In the genomic region with DNA sequence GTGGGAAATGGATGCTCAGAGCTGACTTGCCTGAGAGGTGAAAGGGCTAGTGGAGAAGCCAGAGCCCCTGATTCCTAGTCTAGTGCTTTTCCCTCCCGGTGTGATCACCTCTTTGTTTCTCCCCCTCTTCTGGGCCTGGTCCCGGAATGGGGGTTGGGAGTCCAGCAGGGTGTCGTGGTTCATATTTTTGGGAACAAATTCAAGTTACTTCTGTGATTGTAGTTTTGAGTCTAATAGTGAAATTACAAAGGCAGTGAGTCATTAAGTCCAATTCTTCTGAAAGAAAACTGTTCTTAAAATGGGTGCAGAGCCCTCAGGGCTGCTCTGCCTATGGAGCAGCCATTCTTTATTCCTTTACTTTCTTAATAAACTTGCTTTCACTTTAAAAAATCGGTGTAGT, we compare ENCODE assay signal across 16 cellular contexts. TPM values are rescaled to one million over a fixed set of nuclear protein-coding genes. Genes with fewer than 3 reads are reported as not detected.
DNase-seq lines count a peak whose midpoint lies in the region; ATAC-seq, FAIRE-seq and TF ChIP-seq lines count a peak whose summit lies in the region.
"Had no signal": no experiment of that assay in that cellular context is flagged by ENCODE, and none has a peak within 500 bp of the region (broad histone marks: within the 10 kb centered on the region; RNA-seq: fewer than 3 reads in every experiment).

No MANE protein-coding gene starts in this region.

- WGBS in body of pancreas, 2 donors = 67 to 69% methylated on average over 4 of the region's 4 CpGs

- no peaks in the 10 kb centered on the region for H3K9me3 Mint-ChIP-seq in CD4-positive, CD25-positive, alpha-beta regulatory T cell
- no peaks in the 10 kb centered on the region for H3K9me3 Mint-ChIP-seq in nephron

- H3K36me3 Mint-ChIP-seq in CD4-positive, CD25-positive, alpha-beta regulatory T cell = peaks cover 3% of the 10 kb centered on the region
- H3K36me3 Mint-ChIP-seq in nephron (ENCODE audit: low read depth) = no peaks in the 10 kb centered on the region

- TF ChIP-seq CTCF in body of pancreas (IDR thresholded peaks at IDR 0.05) (no peak), nephron (IDR thresholded peaks at IDR 0.05; ENCODE audit: unreplicated experiment in 3 of 3) (no peak)

- peaks cover 98% of the 10 kb centered on the region for H3K4me1 ChIP-seq in CD4-positive, CD25-positive, alpha-beta regulatory T cell (ENCODE audit: control insufficient read depth, insufficient read depth, low read length, poor library complexity, severe bottlenecking)
- H3K4me1 ChIP-seq in body of pancreas = peaks cover 91% of the 10 kb centered on the region

- FAIRE-seq in GM12892 (lab: Jason Lieb, UNC) = no peak
- FAIRE-seq: GM12891 had no signal

- intact Hi-C loops in body of pancreas (cut with DNase I) = loop anchor here (10.0 kb wide), 1 partner anchor 46 kb away; no protein-coding TSS in a partner anchor

- H3K4me3 ChIP-seq in CD4-positive, CD25-positive, alpha-beta regulatory T cell (ENCODE audit: low read depth, low read length) = peak overlapping the region; percentile 98
- H3K4me3 ChIP-seq in body of pancreas = no peak overlapping the region

- no peaks in the 10 kb centered on the region for H3K9me3 ChIP-seq in CD4-positive, CD25-positive, alpha-beta regulatory T cell (ENCODE audit: control insufficient read depth in 2 of 2, low read length in 2 of 2)
- H3K9me3 ChIP-seq in KOPT-K1 (ENCODE audit: insufficient read depth, low read length, poor library complexity, severe bottlenecking) = no peaks in the 10 kb centered on the region
- peaks cover 0 to 2% (median 0%) of the 10 kb centered on the region in 3 donors for H3K9me3 ChIP-seq in body of pancreas

- no peaks in the 10 kb centered on the region for H3K27me3 Mint-ChIP-seq in CD4-positive, CD25-positive, alpha-beta regulatory T cell
- H3K27me3 Mint-ChIP-seq in nephron (ENCODE audit: low read depth) = no peaks in the 10 kb centered on the region

- H3K4me1 Mint-ChIP-seq in CD4-positive, CD25-positive, alpha-beta regulatory T cell = peaks cover 73 to 96% (median 82%) of the 10 kb centered on the region in 4 donors
- H3K4me1 Mint-ChIP-seq in nephron = peaks cover 74% of the 10 kb centered on the region

- ATAC-seq in CD4-positive, CD25-positive, alpha-beta regulatory T cell (ENCODE audit: low read depth in 2 of 2) = no peak
- ATAC-seq in body of pancreas = no peak
- ATAC-seq in HG03342 (IDR thresholded peaks at IDR 0.05; ENCODE audit: unreplicated experiment) = no peak

- peak overlapping the region; percentile 87 to 98 (median 98) for H3K27ac Mint-ChIP-seq in CD4-positive, CD25-positive, alpha-beta regulatory T cell
- peak overlapping the region in 2 of 3 experiments; percentile 44 to 56 for H3K27ac Mint-ChIP-seq in nephron

- no peak for TF ChIP-seq POLR2A in body of pancreas (IDR thresholded peaks at IDR 0.05)
- no peak for TF ChIP-seq POLR2A in GM12892 (IDR thresholded peaks at IDR 0.05; ENCODE audit: low read depth, low read length)

- no peak for DNase-seq in CD4-positive, CD25-positive, alpha-beta regulatory T cell
- DNase-seq in body of pancreas (no peak), SHP77 treated with DMSO at 0.1 percent for 48 hours (lab: John Stamatoyannopoulos, UW) (no peak), GM12892 (ENCODE audit: insufficient read length) (no peak)
- DNase-seq in stimulated activated CD4-positive, alpha-beta T cell treated with anti-CD3 and anti-CD28 coated beads, Interleukin-4, amount 100 ng/mL, for 1 hour = no peak
- DNase-seq: activated CD4-positive, CD25-positive, alpha-beta regulatory T cell; aorta; NCI-H2029 had no signal

- no peaks in the 10 kb centered on the region for H3K27me3 ChIP-seq in CD4-positive, CD25-positive, alpha-beta regulatory T cell (ENCODE audit: control insufficient read depth, insufficient read depth, low read length)
- no peaks in the 10 kb centered on the region for H3K27me3 ChIP-seq in body of pancreas

- H3K27ac ChIP-seq in CD4-positive, CD25-positive, alpha-beta regulatory T cell (ENCODE audit: insufficient read depth, low read length, poor library complexity, severe bottlenecking) = peak overlapping the region; percentile 58
- peak overlapping the region; percentile 14 for H3K27ac ChIP-seq in KOPT-K1 (ENCODE audit: low read depth, low read length, poor library complexity, severe bottlenecking)
- peak overlapping the region in 3 of 4 donors; percentile 11 to 78 (median 46) for H3K27ac ChIP-seq in body of pancreas

- H3K4me3 Mint-ChIP-seq in CD4-positive, CD25-positive, alpha-beta regulatory T cell = peak overlapping the region; percentile 52 to 91 (median 81)
- no peak overlapping the region for H3K4me3 Mint-ChIP-seq in nephron

- no peaks in the 10 kb centered on the region for H3K36me3 ChIP-seq in CD4-positive, CD25-positive, alpha-beta regulatory T cell (ENCODE audit: control insufficient read depth, insufficient read depth, low read length)
- no peaks in the 10 kb centered on the region for H3K36me3 ChIP-seq in KOPT-K1 (ENCODE audit: insufficient read depth, low read length)
- no peaks in the 10 kb centered on the region for H3K36me3 ChIP-seq in body of pancreas (replicated peaks in 1 of 2; ENCODE audit: insufficient read depth in 1 of 2, low read depth in 2 of 2)

RNA-seq across cellular contexts. Expression of a gene that starts 7.6 kb away (rescaled TPM):
- 101 TPM for total RNA-seq in CD4-positive, CD25-positive, alpha-beta regulatory T cell
- polyA plus RNA-seq in CD4-positive, CD25-positive, alpha-beta regulatory T cell = 10 to 100 TPM in 1 of 4 donors, 1 to 10 TPM in 3; 7.7 to 15.2 (median 9.0) TPM
- 10 to 100 TPM; 24.6 to 25.1 TPM for total RNA-seq in body of pancreas
- polyA plus RNA-seq in GM12892 (2012; ENCODE audit: missing spikeins) = 19.0 TPM

RNA-seq across cellular contexts. Expression of a gene that starts 44.3 kb away (rescaled TPM):
- not detected for total RNA-seq in CD4-positive, CD25-positive, alpha-beta regulatory T cell
- polyA plus RNA-seq in CD4-positive, CD25-positive, alpha-beta regulatory T cell = not detected
- total RNA-seq in body of pancreas = not detected
- polyA plus RNA-seq in GM12892 (2012; ENCODE audit: missing spikeins) = not detected
- total RNA-seq: aorta, fibroblast of villous mesenchyme, HT1080, liver, pulmonary artery endothelial cell had no signal
- polyA plus RNA-seq: aorta had no signal

Comparison
In these comparisons a context has a peak if more than half of its experiments do, and no peak if none do; other contexts are left out.
1. H3K4me3 Mint-ChIP-seq: peak in CD4-positive, CD25-positive, alpha-beta regulatory T cell (4 of 4); none in nephron (0 of 3).
2. Peak in every context shown above with its lines, with median percentiles within 50 percentile points of each other: H3K27ac ChIP-seq.